Comparison of ENCODE assay signal across 8 cellular contexts in the genomic region with DNA sequence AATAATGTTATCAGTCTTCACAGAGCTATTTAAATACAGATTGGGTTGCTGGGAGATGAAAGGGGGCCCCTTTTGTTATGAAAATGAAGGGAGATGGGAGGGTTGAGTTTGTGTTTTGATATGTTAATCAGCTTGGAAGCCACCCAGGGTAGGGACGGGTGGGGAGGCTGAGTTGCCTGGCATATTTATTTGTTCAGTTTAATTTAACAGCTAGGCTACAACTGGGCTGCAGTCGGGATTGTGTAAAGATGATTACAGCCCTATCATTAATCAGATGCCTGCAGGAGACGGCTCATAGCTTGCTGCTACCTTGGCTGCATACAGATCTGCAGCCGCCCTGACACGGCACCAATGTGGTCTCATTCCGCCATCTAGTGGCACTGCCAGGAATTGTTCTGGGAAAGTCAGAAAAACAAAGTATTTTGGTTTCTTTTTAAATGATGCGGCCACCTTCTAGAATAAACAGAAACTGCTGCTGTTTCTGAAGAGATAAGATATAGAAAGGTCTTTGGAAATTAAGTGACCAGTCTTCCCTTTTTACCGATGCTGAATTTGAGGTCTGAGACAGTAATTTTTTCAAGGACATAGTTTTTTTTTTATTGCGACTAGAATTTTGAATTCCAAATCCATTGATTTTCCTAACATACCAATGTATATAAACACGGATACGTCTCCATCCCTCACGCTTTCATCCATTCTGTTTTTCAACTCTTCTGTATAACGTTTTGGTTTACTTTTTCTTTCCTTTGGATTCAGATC.
DNase-seq lines count a peak whose midpoint lies in the region; ATAC-seq, FAIRE-seq and TF ChIP-seq lines count a peak whose summit lies in the region.

No MANE protein-coding gene starts in this region.

- H2AFZ ChIP-seq in KMS-11 (ENCODE audit: low read depth) = peak overlapping the region; percentile 77
- H2AFZ ChIP-seq in K562 (ENCODE audit: low read depth, low read length) = peak overlapping the region; percentile 22; the same call in 1 of the 2 replicates

- H3K27me3 ChIP-seq in KMS-11 (ENCODE audit: insufficient read depth, low read depth) (no peaks in the 10 kb centered on the region), K562 (ENCODE audit: control insufficient read depth in 2 of 2, insufficient read depth in 2 of 2, low read length in 2 of 2) (no peaks in the 10 kb centered on the region; a peak in 1 of 5 replicates), iPS-15b (ENCODE audit: control insufficient read depth, insufficient read depth, low read length) (peaks cover 38% of the 10 kb centered on the region), skeletal muscle satellite cell (ENCODE audit: control insufficient read depth, insufficient read depth, low read length) (peaks cover 6% of the 10 kb centered on the region)

- no peak overlapping the region for H3K4me3 ChIP-seq in KMS-11 (IDR thresholded peaks at IDR 0.05; ENCODE audit: insufficient read depth, low read depth, low read length)
- H3K4me3 ChIP-seq in K562 = no peak overlapping the region
- peak overlapping the region; percentile 46 for H3K4me3 ChIP-seq in iPS-15b (ENCODE audit: low read depth, low read length)
- H3K4me3 ChIP-seq in skeletal muscle satellite cell (ENCODE audit: low read length) = peak overlapping the region; percentile 56

- peak; percentile 65 for DNase-seq in EH (ENCODE audit: low read depth)
- DNase-seq in T-helper 9 cell = peak; percentile 49
- peak; percentile 51 to 67 (median 63) for DNase-seq in K562 (ENCODE audit: extremely low read depth in 1 of 4, low spot score in 3 of 4)

- H3K79me2 ChIP-seq in KMS-11 (ENCODE audit: insufficient read depth, low read depth) (no peaks in the 10 kb centered on the region), K562 (ENCODE audit: control insufficient read depth, insufficient read depth, low read length) (no peaks in the 10 kb centered on the region)

- H3K4me1 ChIP-seq in KMS-11 (ENCODE audit: low read depth, poor library complexity, severe bottlenecking) (peaks cover 4% of the 10 kb centered on the region), K562 (replicated peaks in 1 of 2; ENCODE audit: control insufficient read depth in 2 of 2, insufficient read depth in 2 of 2, low read length in 2 of 2) (no peaks in the 10 kb centered on the region), iPS-15b (ENCODE audit: control insufficient read depth, insufficient read depth, low read length) (peaks cover 17% of the 10 kb centered on the region), skeletal muscle satellite cell (ENCODE audit: control insufficient read depth, insufficient read depth, low read length) (no peaks in the 10 kb centered on the region)

- peak overlapping the region; percentile 40 for H3K4me2 ChIP-seq in KMS-11
- no peak overlapping the region for H3K4me2 ChIP-seq in K562 (ENCODE audit: insufficient read depth, low read length)
- H3K4me2 ChIP-seq in skeletal muscle satellite cell (ENCODE audit: low read length) = peak overlapping the region; percentile 70

- no peak overlapping the region for H3K27ac ChIP-seq in KMS-11
- no peak overlapping the region for H3K27ac ChIP-seq in K562 (ENCODE audit: extremely low read depth, low read depth, low read length)

- TF ChIP-seq EP300 in K562 (IDR thresholded peaks at IDR 0.05; ENCODE audit: low read length) = no peak

- TF ChIP-seq CTCF in KMS-11 (conservative IDR thresholded peaks at IDR 0.05; ENCODE audit: low read depth, low read length) (peak; percentile 86), K562 (IDR thresholded peaks at IDR 0.05 in 2 of 3, conservative IDR thresholded peaks at IDR 0.05 in 1 of 3; ENCODE audit: insufficient read depth in 2 of 3, low read depth in 1 of 3, low read length in 3 of 3) (peak; percentile 85 to 94 (median 93))

- TF ChIP-seq POLR2A in K562 (conservative IDR thresholded peaks at IDR 0.05) = no peak

- TF ChIP-seq RAD21 in K562 (CRISPR knock-in tag; conservative IDR thresholded peaks at IDR 0.05 in 1 of 2, IDR thresholded peaks at IDR 0.05 in 1 of 2) = peak; percentile 69 to 80

- no peaks in the 10 kb centered on the region for H3K9me1 ChIP-seq in K562 (ENCODE audit: control insufficient read depth, insufficient read depth, low read length)

- POLR2A ChIA-PET in K562 (lab: Yijun Ruan, JAX) = interaction anchor here (0.8 kb wide), 1 partner anchor 9 kb away, joined by 3 read pairs; no protein-coding TSS in a partner anchor

- no peak overlapping the region; the same call in 1 of the 2 replicates for H3K9ac ChIP-seq in KMS-11
- no peak overlapping the region for H3K9ac ChIP-seq in K562 (ENCODE audit: insufficient read depth in 1 of 2, low read depth in 2 of 2, low read length in 2 of 2)
- no peak overlapping the region for H3K9ac ChIP-seq in iPS-15b (ENCODE audit: low read depth, low read length)
- peak overlapping the region; percentile 38 for H3K9ac ChIP-seq in skeletal muscle satellite cell (ENCODE audit: low read depth, low read length)

- H3K9me3 ChIP-seq in K562 (replicated peaks; ENCODE audit: control insufficient read depth, insufficient read depth, low read depth, low read length) (no peaks in the 10 kb centered on the region; the same call in 1 of the 2 replicates), iPS-15b (ENCODE audit: control insufficient read depth, insufficient read depth, low read length) (no peaks in the 10 kb centered on the region), skeletal muscle satellite cell (replicated peaks; ENCODE audit: low read length) (peaks cover 3% of the 10 kb centered on the region)

- H3K36me3 ChIP-seq in KMS-11 (ENCODE audit: insufficient read depth) = no peaks in the 10 kb centered on the region
- no peaks in the 10 kb centered on the region for H3K36me3 ChIP-seq in K562 (ENCODE audit: control insufficient read depth, insufficient read depth, low read length)
- no peaks in the 10 kb centered on the region for H3K36me3 ChIP-seq in iPS-15b (ENCODE audit: control insufficient read depth, insufficient read depth, low read length)
- H3K36me3 ChIP-seq in skeletal muscle satellite cell (ENCODE audit: insufficient read depth, low read length) = no peaks in the 10 kb centered on the region

- peak; percentile 97 for FAIRE-seq in K562 (lab: Jason Lieb, UNC)

- in situ Hi-C loops in K562 (cut with MboI) = no loop called here

- H4K20me1 ChIP-seq in KMS-11 (ENCODE audit: insufficient read depth) (no peaks in the 10 kb centered on the region), K562 (replicated peaks; ENCODE audit: control insufficient read depth, insufficient read depth, low read length) (no peaks in the 10 kb centered on the region)

- intact Hi-C loops in K562 (cut with micrococcal nuclease) = loop anchor here (1.0 to 5.0 kb wide), 2 partner anchors 26 to 229 kb away; no protein-coding TSS in a partner anchor

- WGBS in K562 (ENCODE audit: insufficient coverage, low coverage, missing lambda C conversion rate) = 0% methylated on average over 13 of the region's 13 CpGs

- BruUV-seq in K562 (replicated peaks; lab: Mats Ljungman, UMichigan) = no TSS peak

- ATAC-seq in K562 = peak; percentile 84
- ATAC-seq in GM18498 (IDR thresholded peaks at IDR 0.05; ENCODE audit: unreplicated experiment) = no peak
- ATAC-seq in GM21447 (IDR thresholded peaks at IDR 0.05; ENCODE audit: unreplicated experiment) = no peak

- CTCF ChIA-PET in K562 (lab: Yijun Ruan, JAX; ENCODE audit: low intra/inter-chr PET ratio) = interaction anchor here (0.6 to 2.0 kb wide), 4 partner anchors 21 to 1497 kb away, joined by 3 to 16 read pairs (median 4); no protein-coding TSS in a partner anchor

TF ChIP-seq in K562, 482 proteins besides CTCF, POLR2A, EP300 and RAD21:
- TF ChIP-seq SMC3 (conservative IDR thresholded peaks at IDR 0.05; ENCODE audit: insufficient read depth, low read depth, low read length) = peak; percentile 63
- TF ChIP-seq, protein P1, sequence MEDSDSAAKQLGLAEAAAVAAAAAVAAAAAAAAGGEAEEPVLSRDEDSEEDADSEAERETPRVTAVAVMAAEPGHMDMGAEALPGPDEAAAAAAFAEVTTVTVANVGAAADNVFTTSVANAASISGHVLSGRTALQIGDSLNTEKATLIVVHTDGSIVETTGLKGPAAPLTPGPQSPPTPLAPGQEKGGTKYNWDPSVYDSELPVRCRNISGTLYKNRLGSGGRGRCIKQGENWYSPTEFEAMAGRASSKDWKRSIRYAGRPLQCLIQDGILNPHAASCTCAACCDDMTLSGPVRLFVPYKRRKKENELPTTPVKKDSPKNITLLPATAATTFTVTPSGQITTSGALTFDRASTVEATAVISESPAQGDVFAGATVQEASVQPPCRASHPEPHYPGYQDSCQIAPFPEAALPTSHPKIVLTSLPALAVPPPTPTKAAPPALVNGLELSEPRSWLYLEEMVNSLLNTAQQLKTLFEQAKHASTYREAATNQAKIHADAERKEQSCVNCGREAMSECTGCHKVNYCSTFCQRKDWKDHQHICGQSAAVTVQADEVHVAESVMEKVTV (CRISPR knock-in tag; IDR thresholded peaks at IDR 0.05) = 0 out of 2 replicates have a peak, but pooled peaks have one; percentile 19
- no peak for TF ChIP-seq MCM2 (IDR thresholded peaks at IDR 0.05; ENCODE audit: low read depth)
- no peak for TF ChIP-seq THRAP3 (IDR thresholded peaks at IDR 0.05; ENCODE audit: borderline replicate concordance)
- TF ChIP-seq SRSF1 (IDR thresholded peaks at IDR 0.05; ENCODE audit: low read depth, low read length) = no peak
- TF ChIP-seq, protein P2, sequence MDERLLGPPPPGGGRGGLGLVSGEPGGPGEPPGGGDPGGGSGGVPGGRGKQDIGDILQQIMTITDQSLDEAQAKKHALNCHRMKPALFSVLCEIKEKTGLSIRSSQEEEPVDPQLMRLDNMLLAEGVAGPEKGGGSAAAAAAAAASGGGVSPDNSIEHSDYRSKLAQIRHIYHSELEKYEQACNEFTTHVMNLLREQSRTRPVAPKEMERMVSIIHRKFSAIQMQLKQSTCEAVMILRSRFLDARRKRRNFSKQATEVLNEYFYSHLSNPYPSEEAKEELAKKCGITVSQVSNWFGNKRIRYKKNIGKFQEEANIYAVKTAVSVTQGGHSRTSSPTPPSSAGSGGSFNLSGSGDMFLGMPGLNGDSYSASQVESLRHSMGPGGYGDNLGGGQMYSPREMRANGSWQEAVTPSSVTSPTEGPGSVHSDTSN (CRISPR knock-in tag; IDR thresholded peaks at IDR 0.05; ENCODE audit: low read depth) = no peak
- TF ChIP-seq, protein P2 (tag; conservative IDR thresholded peaks at IDR 0.05; ENCODE audit: low read depth) = peak; percentile 21; the same call in 1 of the 2 replicates
- TF ChIP-seq ZNF551 (CRISPR knock-in tag; IDR thresholded peaks at IDR 0.05) = no peak
TF ChIP-seq in K562: peak in this region for 3.

Comparison
In these comparisons a context has a peak if more than half of its experiments do, and no peak if none do; other contexts are left out.
1. H3K4me3 ChIP-seq: peak in iPS-15b (single experiment) and skeletal muscle satellite cell (single experiment); none in KMS-11 (single experiment) and K562 (single experiment).
2. Peak in every context shown above with its lines, with median percentiles within 50 percentile points of each other: DNase-seq.